In the genomic region with DNA sequence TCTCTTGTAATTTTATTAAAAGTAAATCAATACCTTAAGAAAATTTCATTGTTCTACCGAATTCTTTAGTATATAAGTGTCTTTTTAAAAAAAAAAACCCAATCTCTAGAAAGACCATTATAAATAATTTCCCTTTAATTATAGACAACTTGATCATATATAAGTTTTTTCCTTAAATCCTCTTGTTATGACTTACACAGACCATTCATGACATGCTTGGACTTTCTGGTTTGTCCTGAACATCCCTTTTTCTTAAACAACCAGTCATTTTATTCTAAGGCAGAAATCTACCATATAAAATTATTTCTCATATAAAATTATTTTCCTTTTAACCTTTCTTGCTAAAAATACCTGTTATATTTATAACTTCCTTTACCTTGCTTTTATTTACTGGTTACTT, we compare ENCODE assay signal across 20 cellular contexts. TPM values are rescaled to one million over a fixed set of nuclear protein-coding genes. Genes with fewer than 3 reads are reported as not detected.
DNase-seq lines count a peak whose midpoint lies in the region; FAIRE-seq and TF ChIP-seq lines count a peak whose summit lies in the region.
"Had no signal": no experiment of that assay in that cellular context is flagged by ENCODE, and none has a peak within 500 bp of the region (broad histone marks: within the 10 kb centered on the region; RNA-seq: fewer than 3 reads in every experiment).

No MANE protein-coding gene starts in this region.

- H3K9me3 ChIP-seq in adipocyte (ENCODE audit: control insufficient read depth, low read length) (peaks cover 12% of the 10 kb centered on the region), keratinocyte (ENCODE audit: control insufficient read depth, low read depth, low read length) (no peaks in the 10 kb centered on the region)

- H3K27ac Mint-ChIP-seq in type B pancreatic cell: no peak overlapping the region
- H3K27ac Mint-ChIP-seq: activated CD8-positive, alpha-beta memory T cell treated with anti-CD3 and anti-CD28 coated beads, Interleukin-2, amount 10 ng/mL, durations not matched to agents 7 days and 5 days; CD4-positive, alpha-beta T cell; dendritic cell treated with granulocyte-macrophage colony-stimulating factor and Interleukin-4, amounts not matched to agents 40 ng/mL and 50 ng/mL, for 4 days; T-helper 17 cell had no signal

- no peaks in the 10 kb centered on the region for H3K27me3 Mint-ChIP-seq in type B pancreatic cell
- H3K27me3 Mint-ChIP-seq: activated CD8-positive, alpha-beta memory T cell treated with anti-CD3 and anti-CD28 coated beads, Interleukin-2, amount 10 ng/mL, durations not matched to agents 7 days and 5 days; dendritic cell treated with granulocyte-macrophage colony-stimulating factor and Interleukin-4, amounts not matched to agents 40 ng/mL and 50 ng/mL, for 4 days; T-helper 17 cell had no signal

- no peaks in the 10 kb centered on the region for H4K20me1 ChIP-seq in keratinocyte (ENCODE audit: control insufficient read depth, extremely low read depth, insufficient read depth, low read length)

- H3K79me2 ChIP-seq in keratinocyte (ENCODE audit: control insufficient read depth, insufficient read depth, low read length): no peaks in the 10 kb centered on the region

- DNase-seq in DMS53 (lab: John Stamatoyannopoulos, UW): peak; percentile 66
- DNase-seq in DMS53 treated with DMSO at 0.1 percent for 48 hours (lab: John Stamatoyannopoulos, UW; ENCODE audit: unreplicated experiment): no peak
- DNase-seq in Kasumi-1 (lab: John Stamatoyannopoulos, UW): peak; percentile 8 to 14
- DNase-seq in adipocyte (ENCODE audit: low read depth): no peak
- DNase-seq in keratinocyte (ENCODE audit: low read depth, low spot score): peak; percentile 9
- no peak for DNase-seq in type B pancreatic cell (ENCODE audit: extremely low spot score, unreplicated experiment)
- no peak for DNase-seq in activated effector memory CD4-positive, alpha-beta T cell treated with anti-CD3 and anti-CD28 coated beads, Interleukin-2, amount 50 U/mL, for 16 hours
- DNase-seq in amygdala (lab: John Stamatoyannopoulos, UW): no peak
- DNase-seq: activated CD4-positive, CD25-positive, alpha-beta regulatory T cell; activated CD8-positive, alpha-beta memory T cell treated with anti-CD3 and anti-CD28 coated beads, Interleukin-2, amount 10 ng/mL, durations not matched to agents 7 days and 5 days; activated effector memory CD4-positive, alpha-beta T cell treated with Interleukin-2 at 50 U/mL for 16 hours; CD4-positive, alpha-beta T cell; kidney glomerular epithelial cell; mucosa of descending colon; NCI-H774; right cardiac atrium; stomach; T-helper 17 cell had no signal

- no peak overlapping the region for H3K4me2 ChIP-seq in keratinocyte (ENCODE audit: control insufficient read depth, extremely low read depth, insufficient read depth, low read depth, low read length)

- H3K4me1 Mint-ChIP-seq in type B pancreatic cell (ENCODE audit: unreplicated experiment): no peaks in the 10 kb centered on the region
- H3K4me1 Mint-ChIP-seq: activated CD8-positive, alpha-beta memory T cell treated with anti-CD3 and anti-CD28 coated beads, Interleukin-2, amount 10 ng/mL, durations not matched to agents 7 days and 5 days; T-helper 17 cell had no signal

- H3K4me3 ChIP-seq in adipocyte (ENCODE audit: low read length) (peak overlapping the region; percentile 41), keratinocyte (ENCODE audit: control insufficient read depth in 2 of 3, extremely low read depth in 1 of 3, insufficient read depth in 2 of 3, low read depth in 1 of 3, low read length in 3 of 3) (no peak overlapping the region)
- H3K4me3 ChIP-seq: mucosa of descending colon, stomach had no signal

- no peaks in the 10 kb centered on the region for H3K9me3 Mint-ChIP-seq in type B pancreatic cell

- peaks cover 23% of the 10 kb centered on the region for H3K36me3 Mint-ChIP-seq in type B pancreatic cell

- no peak overlapping the region for H3K4me3 Mint-ChIP-seq in type B pancreatic cell
- H3K4me3 Mint-ChIP-seq: activated CD8-positive, alpha-beta memory T cell treated with anti-CD3 and anti-CD28 coated beads, Interleukin-2, amount 10 ng/mL, durations not matched to agents 7 days and 5 days; CD4-positive, alpha-beta T cell; dendritic cell treated with granulocyte-macrophage colony-stimulating factor and Interleukin-4, amounts not matched to agents 40 ng/mL and 50 ng/mL, for 4 days; T-helper 17 cell had no signal

- no peak overlapping the region for H3K9ac ChIP-seq in adipocyte (ENCODE audit: low read length)
- no peak overlapping the region for H3K9ac ChIP-seq in keratinocyte (ENCODE audit: control insufficient read depth, extremely low read depth, insufficient read depth, low read length)

- H2AFZ ChIP-seq in keratinocyte (ENCODE audit: control insufficient read depth, low read length): no peak overlapping the region

- no peak for FAIRE-seq in keratinocyte (lab: Jason Lieb, UNC)
- FAIRE-seq: urothelium cell line had no signal

- H3K4me1 ChIP-seq in adipocyte (ENCODE audit: control insufficient read depth, insufficient read depth, low read length): no peaks in the 10 kb centered on the region
- H3K4me1 ChIP-seq in keratinocyte (ENCODE audit: control insufficient read depth, extremely low read depth, insufficient read depth, low read length): no peaks in the 10 kb centered on the region

- dilution Hi-C loops in keratinocyte (cut with MboI; ENCODE audit: extremely low pct_ligation_motif_present, low sequenced_read_pairs): no loop called here

- no peak for TF ChIP-seq CTCF in keratinocyte (optimal IDR thresholded peaks at IDR 0.05 in 1 of 3, IDR thresholded peaks at IDR 0.05 in 1 of 3, conservative IDR thresholded peaks at IDR 0.05 in 1 of 3; ENCODE audit: extremely low read depth in 1 of 3, insufficient read depth in 2 of 3, low read length in 3 of 3)
- no peak for TF ChIP-seq CTCF in type B pancreatic cell (conservative IDR thresholded peaks at IDR 0.05)

- H3K27ac ChIP-seq in keratinocyte (ENCODE audit: control insufficient read depth, insufficient read depth, low read length): no peak overlapping the region
- H3K27ac ChIP-seq: stomach had no signal

- H3K9me1 ChIP-seq in keratinocyte (ENCODE audit: control insufficient read depth, extremely low read depth, insufficient read depth, low read length): no peaks in the 10 kb centered on the region

- H3K36me3 ChIP-seq in adipocyte (ENCODE audit: control insufficient read depth, insufficient read depth, low read length, severe bottlenecking) (peaks cover 11% of the 10 kb centered on the region), keratinocyte (ENCODE audit: control insufficient read depth in 2 of 2, extremely low read depth in 1 of 2, insufficient read depth in 2 of 2, low read length in 2 of 2) (no peaks in the 10 kb centered on the region)

- no peaks in the 10 kb centered on the region for H3K27me3 ChIP-seq in adipocyte (replicated peaks; ENCODE audit: control insufficient read depth, insufficient read depth, low read length)
- H3K27me3 ChIP-seq in keratinocyte (ENCODE audit: control insufficient read depth, extremely low read depth, insufficient read depth, low read length): no peaks in the 10 kb centered on the region
- H3K27me3 ChIP-seq: stomach had no signal

RNA-seq across cellular contexts. Expression of a gene that starts 15.4 kb away (rescaled TPM):
- polyA plus RNA-seq in keratinocyte: 0.96 to 2.1 TPM (median 1.6 TPM) in 3 replicates
- 4.0 TPM for polyA plus RNA-seq in keratinocyte (2011; ENCODE audit: low read depth)
- polyA plus RNA-seq in keratinocyte (2011; cell fraction: cytosol; rRNA removed): 1.2 and 1.4 TPM in 2 replicates
- polyA plus RNA-seq in keratinocyte (2011; cell fraction: nucleus; rRNA removed): 6.6 and 7.8 TPM in 2 replicates
- 2.0 and 6.1 TPM in 2 replicates for polyA plus RNA-seq in keratinocyte (2012; ENCODE audit: low replicate concordance)
- 1.7 to 1.9 TPM (median 1.7 TPM) in 3 replicates for polyA minus RNA-seq in keratinocyte
- 1.7 TPM for polyA minus RNA-seq in keratinocyte (2011; cell fraction: cytosol; rRNA and poly(A)+ RNA removed)
- polyA minus RNA-seq in keratinocyte (2011; cell fraction: nucleus; rRNA and poly(A)+ RNA removed): 4.7 and 7.0 TPM in 2 replicates
- total RNA-seq in type B pancreatic cell (ENCODE audit: low replicate concordance): 23.1 and 78.0 TPM in 2 replicates

Comparison
In these comparisons a context has a peak if more than half of its experiments do, and no peak if none do; other contexts are left out.
1. DNase-seq: peak in DMS53 (single experiment), Kasumi-1 (2 of 2) and keratinocyte (single experiment); none in DMS53 treated with DMSO at 0.1 percent for 48 hours (single experiment), adipocyte (single experiment), type B pancreatic cell (single experiment), activated effector memory CD4-positive, alpha-beta T cell treated with anti-CD3 and anti-CD28 coated beads, Interleukin-2, amount 50 U/mL, for 16 hours (single experiment) and amygdala (0 of 56).